17 cellular contexts compared by ENCODE assay signal in the genomic region with DNA sequence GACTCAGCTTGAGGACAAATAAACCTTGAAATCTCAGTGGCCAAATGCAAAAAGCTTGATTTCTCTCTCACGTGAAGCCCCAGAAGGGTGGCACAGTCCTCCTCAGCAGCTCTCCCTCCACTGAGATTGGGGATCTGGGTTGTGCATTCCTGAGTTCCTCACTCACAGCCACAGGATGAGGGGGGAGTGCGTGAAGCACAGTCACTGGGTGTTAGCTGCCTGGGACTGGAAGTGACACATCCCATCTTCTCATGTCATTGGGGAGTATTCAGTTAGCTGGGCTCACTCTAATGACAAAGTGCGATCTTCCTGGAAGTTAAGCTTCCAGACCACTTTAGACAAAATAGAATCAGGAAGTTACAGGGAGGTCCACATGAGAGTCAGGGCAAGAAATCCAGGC.
A peak's percentile ranks its signal among the peaks of the same experiment; 100 is the strongest.
DNase-seq lines count a peak whose midpoint lies in the region; ATAC-seq and TF ChIP-seq lines count a peak whose summit lies in the region.
"Had no signal": no experiment of that assay in that cellular context is flagged by ENCODE, and none has a peak within 500 bp of the region (broad histone marks: within the 10 kb centered on the region; RNA-seq: fewer than 3 reads in every experiment).

No MANE protein-coding gene starts in this region.

- POLR2A ChIA-PET in AG04449 (lab: Yijun Ruan, JAX): no interaction called here

- H3K27me3 ChIP-seq in hepatocyte: no peaks in the 10 kb centered on the region
- H3K27me3 ChIP-seq: pancreas, uterus had no signal

- TF ChIP-seq CTCF in AG04449 (IDR thresholded peaks at IDR 0.05; ENCODE audit: insufficient read depth, low read length, missing control alignments): no peak
- TF ChIP-seq CTCF in hepatocyte (IDR thresholded peaks at IDR 0.05; ENCODE audit: poor library complexity): no peak

- CTCF ChIA-PET in AG04449 (lab: Yijun Ruan, JAX): interaction anchor here (0.9 to 1.7 kb wide), 3 partner anchors 13 to 114 kb away, joined by 3 to 7 read pairs (median 4); no protein-coding TSS in a partner anchor

- H3K9me3 ChIP-seq in hepatocyte (ENCODE audit: low read depth): no peaks in the 10 kb centered on the region
- H3K9me3 ChIP-seq: pancreas, uterus had no signal

- H3K9me2 ChIP-seq in hepatocyte (replicated peaks; ENCODE audit: insufficient read depth): no peaks in the 10 kb centered on the region

- H2AFZ ChIP-seq in hepatocyte: no peak overlapping the region

- WGBS in hepatocyte (ENCODE audit: low lambda C conversion rate, missing lambda C conversion rate): 70% methylated on average over 3 of the region's 3 CpGs

- no peak for ATAC-seq in HG02970 (IDR thresholded peaks at IDR 0.05; ENCODE audit: low FRiP score, unreplicated experiment)
- ATAC-seq: stimulated activated naive B cell treated with anti-CD40 and anti-IgM and Interleukin-4, amounts not matched to agents 10 μg/mL and 1 μg/mL and 100 μg/mL, for 72 hours had no signal

- H3K4me1 ChIP-seq in hepatocyte (ENCODE audit: insufficient read depth): no peaks in the 10 kb centered on the region
- H3K4me1 ChIP-seq: pancreas, uterus had no signal

- no peak overlapping the region for H3K27ac ChIP-seq in hepatocyte
- H3K27ac ChIP-seq: pancreas, uterus had no signal

- H3K4me2 ChIP-seq in hepatocyte: no peak overlapping the region

- DNase-seq in AG04449 (ENCODE audit: low read depth, low spot score) (peak; percentile 14), HS-27A (ENCODE audit: low read depth) (peak; percentile 51), astrocyte of the hippocampus (ENCODE audit: low read depth, low spot score) (peak; percentile 38), iPS-NIHi7 (ENCODE audit: extremely low spot score) (peak; percentile 36), hepatocyte (ENCODE audit: low spot score) (no peak), NCI-H2081 (lab: John Stamatoyannopoulos, UW) (no peak)
- DNase-seq in activated effector memory CD4-positive, alpha-beta T cell treated with Interleukin-2 at 50 U/mL for 16 hours: no peak
- DNase-seq: activated naive CD4-positive, alpha-beta T cell treated with anti-CD3 and anti-CD28 coated beads, Interleukin-2, amount 50 U/mL, for 16 hours; DND-41; H9; NCI-H1436; NCI-H526 treated with DMSO at 0.1 percent for 48 hours; stimulated activated CD4-positive, alpha-beta T cell treated with anti-CD3 and anti-CD28 coated beads, Interleukin-1b, Interleukin-23, amount 100 ng/mL, for 48 hours; stimulated activated naive B cell treated with anti-CD40 and anti-IgM and Interleukin-4, amounts not matched to agents 10 μg/mL and 1 μg/mL and 100 μg/mL, for 72 hours; uterus had no signal

- no peaks in the 10 kb centered on the region for H3K79me2 ChIP-seq in hepatocyte

- H3K4me3 ChIP-seq in AG04449 (ENCODE audit: low read depth, low read length): no peak overlapping the region
- H3K4me3 ChIP-seq in hepatocyte: no peak overlapping the region
- H3K4me3 ChIP-seq: pancreas, uterus had no signal

- no peaks in the 10 kb centered on the region for H4K20me1 ChIP-seq in hepatocyte (ENCODE audit: insufficient read depth, poor library complexity, severe bottlenecking)

- no peaks in the 10 kb centered on the region for H3K36me3 ChIP-seq in hepatocyte (replicated peaks; ENCODE audit: insufficient read depth, low read depth)
- H3K36me3 ChIP-seq: pancreas, uterus had no signal

Comparison
In these comparisons a context has a peak if more than half of its experiments do, and no peak if none do; other contexts are left out.
1. DNase-seq: peak in AG04449 (single experiment), HS-27A (single experiment), astrocyte of the hippocampus (single experiment) and iPS-NIHi7 (single experiment); none in hepatocyte (single experiment), activated effector memory CD4-positive, alpha-beta T cell treated with Interleukin-2 at 50 U/mL for 16 hours (single experiment) and NCI-H2081 (0 of 2).